ENCODE assay signal across 11 cellular contexts in the genomic region with DNA sequence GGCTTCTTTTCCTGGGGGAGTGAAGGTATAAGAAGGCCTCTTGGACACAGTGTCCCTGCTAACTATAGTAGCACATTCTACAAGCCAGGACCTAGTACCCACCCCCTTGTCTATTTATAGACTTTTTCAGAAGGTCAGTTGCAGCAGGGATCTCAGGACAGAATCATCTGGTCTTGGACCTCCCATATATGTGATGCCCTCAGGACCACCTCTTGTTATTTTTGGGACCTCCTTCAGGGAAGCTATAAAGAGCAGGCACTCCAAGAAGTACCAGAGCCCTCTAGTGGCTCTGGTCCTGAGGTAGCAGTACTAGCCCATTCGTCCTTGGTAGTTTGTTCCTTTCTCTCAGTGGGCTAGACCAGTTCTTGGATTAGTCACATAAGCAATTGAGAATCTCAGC. TPM values are rescaled to one million over a fixed set of nuclear protein-coding genes. Genes with fewer than 3 reads are reported as not detected.
A peak's percentile ranks its signal among the peaks of the same experiment; 100 is the strongest.
DNase-seq lines count a peak whose midpoint lies in the region; ATAC-seq, FAIRE-seq and TF ChIP-seq lines count a peak whose summit lies in the region.
"Had no signal": no experiment of that assay in that cellular context is flagged by ENCODE, and none has a peak within 500 bp of the region (broad histone marks: within the 10 kb centered on the region; RNA-seq: fewer than 3 reads in every experiment).

No MANE protein-coding gene starts in this region.

- H3K27me3 Mint-ChIP-seq in Calu3 (ENCODE audit: unreplicated experiment): no peaks in the 10 kb centered on the region
- H3K27me3 Mint-ChIP-seq: activated B cell treated with CpG ODN at 0.5 μM for 24 hours had no signal

- FAIRE-seq in A549 (lab: Jason Lieb, UNC) (no peak), frontal cortex (lab: Jason Lieb, UNC) (no peak)

- no peak for TF ChIP-seq EP300 in A549 (IDR thresholded peaks at IDR 0.05)

- BruUV-seq in Calu3 (replicated peaks; lab: Mats Ljungman, UMichigan): no TSS peak

- peaks cover 60% of the 10 kb centered on the region for H3K36me3 Mint-ChIP-seq in Calu3 (ENCODE audit: insufficient read depth, unreplicated experiment)

- peak; percentile 45 to 51; a peak in 4 of 6 replicates for ATAC-seq in A549
- peak; percentile 11 to 14 for ATAC-seq in left cardiac atrium
- ATAC-seq in HG03439 (IDR thresholded peaks at IDR 0.05; ENCODE audit: unreplicated experiment): no peak
- ATAC-seq in HG02642 (IDR thresholded peaks at IDR 0.05; ENCODE audit: poor library complexity, unreplicated experiment): no peak

- peaks cover 10% of the 10 kb centered on the region; the same call in 2 of the 3 replicates for H3K4me1 ChIP-seq in A549

- CTCF ChIA-PET in A549 (lab: Yijun Ruan, JAX): interaction anchor here (0.7 to 9.8 kb wide), 11 partner anchors 15 to 153 kb away, joined by 3 to 146 read pairs (median 4); partner anchors contain the start of genes ANKRD52, SMARCC2 and ZC3H10
- CTCF ChIA-PET in Calu3 (lab: Charles Lee): interaction anchor here (0.6 to 1.0 kb wide), 3 partner anchors 13 to 427 kb away, joined by 3 to 4 read pairs (median 3); partner anchors contain the start of gene ANKRD52

- TF ChIP-seq CTCF in A549 (IDR thresholded peaks at IDR 0.05) (peak; percentile 59), GM12872 (IDR thresholded peaks at IDR 0.05; ENCODE audit: insufficient read depth, low read depth, low read length) (peak; percentile 62), Calu3 (IDR thresholded peaks at IDR 0.05; ENCODE audit: unreplicated experiment) (no peak)

- WGBS in A549 (ENCODE audit: missing lambda C conversion rate): 47% methylated on average over 1 of the region's 1 CpG

- no peak for TF ChIP-seq POLR2A in A549 (IDR thresholded peaks at IDR 0.05; ENCODE audit: low read length)

- H3K4me1 Mint-ChIP-seq in Calu3 (ENCODE audit: low read depth, unreplicated experiment): peaks cover 8% of the 10 kb centered on the region

- no peak overlapping the region for H3K4me3 Mint-ChIP-seq in Calu3 (ENCODE audit: low read depth, unreplicated experiment)
- H3K4me3 Mint-ChIP-seq: activated B cell treated with CpG ODN at 0.5 μM for 24 hours had no signal

- in situ Hi-C loops in SK-MEL-5 (cut with HindIII; ENCODE audit: low pct_unique_long_range_greater_than_20kb, low sequenced_read_pairs): no loop called here

- no peak overlapping the region for H3K27ac ChIP-seq in A549
- H3K27ac ChIP-seq: vagina had no signal

- no peak overlapping the region for H3K27ac Mint-ChIP-seq in Calu3 (ENCODE audit: unreplicated experiment)
- H3K27ac Mint-ChIP-seq: activated B cell treated with CpG ODN at 0.5 μM for 24 hours had no signal

- H3K9me3 Mint-ChIP-seq in Calu3 (ENCODE audit: low read depth, unreplicated experiment): no peaks in the 10 kb centered on the region
- H3K9me3 Mint-ChIP-seq: activated B cell treated with CpG ODN at 0.5 μM for 24 hours had no signal

- H3K4me2 ChIP-seq in A549: no peak overlapping the region

- no peak overlapping the region for H3K4me3 ChIP-seq in A549
- H3K4me3 ChIP-seq: vagina had no signal

- DNase-seq in A549 (ENCODE audit: low read depth in 1 of 2, low spot score in 1 of 2): peak; percentile 48 to 50
- DNase-seq in SK-MEL-5 (ENCODE audit: low read depth, low spot score): peak; percentile 65
- no peak for DNase-seq in left cardiac atrium
- no peak for DNase-seq in Calu3
- no peak for DNase-seq in frontal cortex (ENCODE audit: low spot score in 2 of 2)
- DNase-seq: activated B cell treated with CpG ODN at 0.5 μM for 24 hours had no signal

- intact Hi-C loops in left cardiac atrium (cut with DNase I): no loop called here
- intact Hi-C loops in Calu3 (cut with micrococcal nuclease; ENCODE audit: unreplicated experiment): no loop called here

- TF ChIP-seq RAD21 in A549 (conservative IDR thresholded peaks at IDR 0.05 in 1 of 2, IDR thresholded peaks at IDR 0.05 in 1 of 2): peak; percentile 31 to 52; a peak in 3 of 5 replicates

- H3K9me3 ChIP-seq in A549: no peaks in the 10 kb centered on the region
- H3K9me3 ChIP-seq: vagina had no signal

- POLR2A ChIA-PET in A549 (lab: Yijun Ruan, JAX): interaction anchor here (1.3 kb wide), 1 partner anchor 49 kb away, joined by 4 read pairs; the partner anchor contains the start of gene RNF41

TF ChIP-seq in A549, 52 proteins besides CTCF, POLR2A, EP300 and RAD21 (continues in another document):
- TF ChIP-seq, protein P1, sequence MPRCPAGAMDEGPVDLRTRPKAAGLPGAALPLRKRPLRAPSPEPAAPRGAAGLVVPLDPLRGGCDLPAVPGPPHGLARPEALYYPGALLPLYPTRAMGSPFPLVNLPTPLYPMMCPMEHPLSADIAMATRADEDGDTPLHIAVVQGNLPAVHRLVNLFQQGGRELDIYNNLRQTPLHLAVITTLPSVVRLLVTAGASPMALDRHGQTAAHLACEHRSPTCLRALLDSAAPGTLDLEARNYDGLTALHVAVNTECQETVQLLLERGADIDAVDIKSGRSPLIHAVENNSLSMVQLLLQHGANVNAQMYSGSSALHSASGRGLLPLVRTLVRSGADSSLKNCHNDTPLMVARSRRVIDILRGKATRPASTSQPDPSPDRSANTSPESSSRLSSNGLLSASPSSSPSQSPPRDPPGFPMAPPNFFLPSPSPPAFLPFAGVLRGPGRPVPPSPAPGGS (IDR thresholded peaks at IDR 0.05): no peak
- no peak for TF ChIP-seq HES2 (IDR thresholded peaks at IDR 0.05)
- TF ChIP-seq ZNF302 (CRISPR knock-in tag; IDR thresholded peaks at IDR 0.05): 0 out of 2 replicates have a peak, but pooled peaks have one; percentile 30
- 0 out of 3 replicates have a peak, but pooled peaks have one; percentile 26 for TF ChIP-seq SMC3 (IDR thresholded peaks at IDR 0.05)

RNA-seq across cellular contexts. Expression of gene COQ10A, which starts 4.3 kb away (rescaled TPM):
- polyA plus RNA-seq in A549 (2011; rRNA removed) (40.9 and 41.2 TPM in 2 replicates), A549 (2017; fragmentation: RNase III; extraction: RNeasy Plus Mini Kit Qiagen cat#74134 plus additional on column Dnase treatment) (20.7 to 23.5 TPM (median 23.2 TPM) in 3 replicates)
- 33.5 and 38.0 TPM in 2 replicates for polyA plus RNA-seq in A549 (2012; cell fraction: cytosol; rRNA removed)
- 73.4 and 87.0 TPM in 2 replicates for polyA plus RNA-seq in A549 (2012; cell fraction: nucleus; rRNA removed)
- 20.8 and 21.3 TPM in 2 replicates for polyA minus RNA-seq in A549 (2011; rRNA and poly(A)+ RNA removed)
- 16.4 and 18.4 TPM in 2 replicates for total RNA-seq in SK-MEL-5 (2014; rRNA removed; shearing (Covaris generic))
- 17.7 and 17.9 TPM in 2 replicates for polyA plus RNA-seq in SK-MEL-5 (2015; cell fraction: cytosol; rRNA removed)
- 109 and 118 TPM in 2 replicates for polyA plus RNA-seq in SK-MEL-5 (2015; cell fraction: nucleus; rRNA removed)
- total RNA-seq in left cardiac atrium (10 to 100 TPM; 76.2 to 98.3 TPM), Calu3 (2022) (10.7 and 11.4 TPM in 2 replicates), frontal cortex (12.2 TPM)

RNA-seq across cellular contexts. Expression of gene ANKRD52, which starts 12.8 kb away (rescaled TPM):
- polyA plus RNA-seq in A549 (2011; rRNA removed): 26.1 and 35.1 TPM in 2 replicates
- 31.9 and 40.1 TPM in 2 replicates for polyA plus RNA-seq in A549 (2012; cell fraction: cytosol; rRNA removed)
- 109 and 119 TPM in 2 replicates for polyA plus RNA-seq in A549 (2012; cell fraction: nucleus; rRNA removed)
- 47.4 to 48.7 TPM (median 48.0 TPM) in 3 replicates for polyA plus RNA-seq in A549 (2017; fragmentation: RNase III; extraction: RNeasy Plus Mini Kit Qiagen cat#74134 plus additional on column Dnase treatment)
- polyA minus RNA-seq in A549 (2011; rRNA and poly(A)+ RNA removed): 57.3 and 62.5 TPM in 2 replicates
- 13.5 and 14.7 TPM in 2 replicates for total RNA-seq in SK-MEL-5 (2014; rRNA removed; shearing (Covaris generic))
- 43.4 and 58.3 TPM in 2 replicates for polyA plus RNA-seq in SK-MEL-5 (2015; cell fraction: cytosol; rRNA removed)
- 54.3 and 55.0 TPM in 2 replicates for polyA plus RNA-seq in SK-MEL-5 (2015; cell fraction: nucleus; rRNA removed)
- 10 to 100 TPM; 20.3 to 24.1 TPM for total RNA-seq in left cardiac atrium
- total RNA-seq in Calu3 (2022): 45.3 and 50.6 TPM in 2 replicates
- total RNA-seq in frontal cortex: 10.2 TPM

RNA-seq across cellular contexts. Expression of gene CS, which starts 29.1 kb away (rescaled TPM):
- polyA plus RNA-seq in A549 (2011; rRNA removed) (223 and 263 TPM in 2 replicates), A549 (2017; fragmentation: RNase III; extraction: RNeasy Plus Mini Kit Qiagen cat#74134 plus additional on column Dnase treatment) (143 to 151 TPM (median 146 TPM) in 3 replicates)
- 115 and 147 TPM in 2 replicates for polyA plus RNA-seq in A549 (2012; cell fraction: cytosol; rRNA removed)
- polyA plus RNA-seq in A549 (2012; cell fraction: nucleus; rRNA removed): 122 and 179 TPM in 2 replicates
- 312 and 313 TPM in 2 replicates for polyA minus RNA-seq in A549 (2011; rRNA and poly(A)+ RNA removed)
- 110 and 119 TPM in 2 replicates for total RNA-seq in SK-MEL-5 (2014; rRNA removed; shearing (Covaris generic))
- 171 and 221 TPM in 2 replicates for polyA plus RNA-seq in SK-MEL-5 (2015; cell fraction: cytosol; rRNA removed)
- polyA plus RNA-seq in SK-MEL-5 (2015; cell fraction: nucleus; rRNA removed): 552 and 626 TPM in 2 replicates
- total RNA-seq in left cardiac atrium (100 to 1,000 TPM; 526 to 581 TPM), Calu3 (2022) (212 and 254 TPM in 2 replicates), frontal cortex (83.6 TPM)

RNA-seq across cellular contexts. Expression of gene SLC39A5, which starts 41.2 kb away (rescaled TPM):
- polyA plus RNA-seq in A549 (2011; rRNA removed) (0.42 TPM in 1 of 2 replicates, not detected in the other), A549 (2017; fragmentation: RNase III; extraction: RNeasy Plus Mini Kit Qiagen cat#74134 plus additional on column Dnase treatment) (0.09 to 0.23 TPM in 2 of 3 replicates, not detected in the other)
- polyA plus RNA-seq in A549 (2012; cell fraction: cytosol; rRNA removed): 0.17 and 0.21 TPM in 2 replicates
- polyA plus RNA-seq in A549 (2012; cell fraction: nucleus; rRNA removed): 0.70 and 0.78 TPM in 2 replicates
- polyA minus RNA-seq in A549 (2011; rRNA and poly(A)+ RNA removed): 1.2 TPM in 1 of 2 replicates, not detected in the other
- total RNA-seq in SK-MEL-5 (2014; rRNA removed; shearing (Covaris generic)): not detected in 2 replicates
- polyA plus RNA-seq in SK-MEL-5 (2015; cell fraction: cytosol; rRNA removed): 0.13 TPM in 1 of 2 replicates, not detected in the other
- polyA plus RNA-seq in SK-MEL-5 (2015; cell fraction: nucleus; rRNA removed): 1.6 TPM in 1 of 2 replicates, not detected in the other
- total RNA-seq in left cardiac atrium (not detected), Calu3 (2022) (0.98 TPM in 1 of 2 replicates, not detected in the other), frontal cortex (not detected)
- total RNA-seq: lung microvascular endothelial cell, vagina had no signal

RNA-seq across cellular contexts. Expression of gene CNPY2, which starts 44.8 kb away (rescaled TPM):
- polyA plus RNA-seq in A549 (2011; rRNA removed) (218 and 257 TPM in 2 replicates), A549 (2017; fragmentation: RNase III; extraction: RNeasy Plus Mini Kit Qiagen cat#74134 plus additional on column Dnase treatment) (150 to 158 TPM (median 155 TPM) in 3 replicates)
- polyA plus RNA-seq in A549 (2012; cell fraction: cytosol; rRNA removed): 182 and 220 TPM in 2 replicates
- 73.4 and 112 TPM in 2 replicates for polyA plus RNA-seq in A549 (2012; cell fraction: nucleus; rRNA removed)
- 55.1 and 69.8 TPM in 2 replicates for polyA minus RNA-seq in A549 (2011; rRNA and poly(A)+ RNA removed)
- 311 and 316 TPM in 2 replicates for total RNA-seq in SK-MEL-5 (2014; rRNA removed; shearing (Covaris generic))
- 248 and 314 TPM in 2 replicates for polyA plus RNA-seq in SK-MEL-5 (2015; cell fraction: cytosol; rRNA removed)
- polyA plus RNA-seq in SK-MEL-5 (2015; cell fraction: nucleus; rRNA removed): 119 and 134 TPM in 2 replicates
- total RNA-seq in left cardiac atrium (10 to 100 TPM; 54.1 to 60.7 TPM), Calu3 (2022) (228 and 236 TPM in 2 replicates), frontal cortex (42.8 TPM)

Comparison
In these comparisons a context has a peak if more than half of its experiments do, and no peak if none do; other contexts are left out.
1. ATAC-seq: peak in A549 (2 of 2) and left cardiac atrium (2 of 2); none in HG03439 (single experiment) and HG02642 (single experiment).
2. DNase-seq: peak in A549 (2 of 2) and SK-MEL-5 (single experiment); none in left cardiac atrium (single experiment), Calu3 (single experiment) and frontal cortex (0 of 2).